9 cellular contexts compared by ENCODE assay signal in genomic region chr13:101919541-101920306, GRCh38.
DNase-seq lines count a peak whose midpoint lies in the region; ATAC-seq, FAIRE-seq and TF ChIP-seq lines count a peak whose summit lies in the region.
"Had no signal": no experiment of that assay in that cellular context is flagged by ENCODE, and none has a peak within 500 bp of the region (broad histone marks: within the 10 kb centered on the region; RNA-seq: fewer than 3 reads in every experiment).

No MANE protein-coding gene starts in this region.

- ATAC-seq in esophagus mucosa, result no peak
- no peak for ATAC-seq in GM19397 (IDR thresholded peaks at IDR 0.05; ENCODE audit: unreplicated experiment)

- no peak for TF ChIP-seq POLR2A in H54 (IDR thresholded peaks at IDR 0.05; ENCODE audit: low read depth, low read length)

- FAIRE-seq in H54 (lab: Jason Lieb, UNC), result no peak
- FAIRE-seq: endometrium had no signal

- DNase-seq in EH (ENCODE audit: low read depth), result peak; percentile 27
- peak; percentile 47 for DNase-seq in NCI-H1694 treated with DMSO at 0.1 percent for 48 hours (lab: John Stamatoyannopoulos, UW)
- DNase-seq in ecto neural progenitor cell (ENCODE audit: low spot score), result peak; percentile 83
- peak; percentile 10 for DNase-seq in medulla oblongata (ENCODE audit: extremely low spot score)
- no peak for DNase-seq in H54 (ENCODE audit: insufficient read length, low spot score)
- no peak for DNase-seq in T-helper 9 cell

Comparison
In these comparisons a context has a peak if more than half of its experiments do, and no peak if none do; other contexts are left out.
1. DNase-seq: peak in EH (single experiment), NCI-H1694 treated with DMSO at 0.1 percent for 48 hours (single experiment), ecto neural progenitor cell (single experiment) and medulla oblongata (single experiment); none in H54 (single experiment) and T-helper 9 cell (single experiment).